Comparison of ENCODE assay signal across 1 cellular context in genomic region chr20:57352305-57352704, GRCh38.
TF ChIP-seq lines count a peak whose summit lies in the region.

No MANE protein-coding gene starts in this region.

TF ChIP-seq in WTC11, 78 proteins besides CTCF, POLR2A, EP300 and RAD21 (continued from another document):
- no peak for TF ChIP-seq SMAD3 (CRISPR knock-in tag; IDR thresholded peaks at IDR 0.05; ENCODE audit: borderline replicate concordance)
- TF ChIP-seq ZNF671 (CRISPR knock-in tag; IDR thresholded peaks at IDR 0.05) = no peak
- no peak for TF ChIP-seq ZNF423 (CRISPR knock-in tag; IDR thresholded peaks at IDR 0.05)
- no peak for TF ChIP-seq ZNF416 (CRISPR knock-in tag; IDR thresholded peaks at IDR 0.05)
